8 cellular contexts compared by ENCODE assay signal in genomic region chr3:23203651-23204111, GRCh38. TPM values are rescaled to one million over a fixed set of nuclear protein-coding genes. Genes with fewer than 3 reads are reported as not detected.
DNase-seq lines count a peak whose midpoint lies in the region; ATAC-seq and TF ChIP-seq lines count a peak whose summit lies in the region.

No MANE protein-coding gene starts in this region.

- H3K36me3 ChIP-seq in Karpas-422 (ENCODE audit: insufficient read depth, low read length): no peaks in the 10 kb centered on the region
- no peaks in the 10 kb centered on the region for H3K36me3 ChIP-seq in neutrophil

- H4K20me1 ChIP-seq in Karpas-422 (ENCODE audit: insufficient read depth, low read depth, low read length): peaks cover 14% of the 10 kb centered on the region; the same call in 1 of the 2 replicates

- peak overlapping the region; percentile 74 for H2AFZ ChIP-seq in Karpas-422 (ENCODE audit: low read length)

- H3K36me3 Mint-ChIP-seq in activated T-cell treated with anti-CD3 and anti-CD28 coated beads, Interleukin-2, amount 50 U/mL, for 4 hours (ENCODE audit: insufficient read depth): peaks cover 1% of the 10 kb centered on the region

- peaks cover 23% of the 10 kb centered on the region for H3K27me3 Mint-ChIP-seq in activated T-cell treated with anti-CD3 and anti-CD28 coated beads, Interleukin-2, amount 50 U/mL, for 4 hours (ENCODE audit: low read depth)

- H3K4me1 ChIP-seq in Karpas-422 (ENCODE audit: low read length): peaks cover 12% of the 10 kb centered on the region
- peaks cover 0 to 10% of the 10 kb centered on the region in 2 experiments for H3K4me1 ChIP-seq in neutrophil (ENCODE audit: control insufficient read depth in 1 of 2, insufficient read depth in 1 of 2, low read depth in 1 of 2, low read length in 1 of 2)

- H3K4me3 ChIP-seq in AG10803 (ENCODE audit: low read length) (peak overlapping the region; percentile 88), Karpas-422 (ENCODE audit: low read length) (peak overlapping the region; percentile 88), neutrophil (ENCODE audit: low read depth in 1 of 2, low read length in 1 of 2) (peak overlapping the region; percentile 60 to 70)

- peaks cover 24% of the 10 kb centered on the region for H3K4me1 Mint-ChIP-seq in activated T-cell treated with anti-CD3 and anti-CD28 coated beads, Interleukin-2, amount 50 U/mL, for 4 hours (ENCODE audit: low read depth)

- H3K4me2 ChIP-seq in Karpas-422 (ENCODE audit: low read depth, low read length, poor library complexity, severe bottlenecking): peak overlapping the region; percentile 95

- peak overlapping the region; percentile 77 for H3K9ac ChIP-seq in Karpas-422 (ENCODE audit: low read length)

- no peaks in the 10 kb centered on the region for H3K79me2 ChIP-seq in Karpas-422 (ENCODE audit: low read length)

- H3K9me2 ChIP-seq in Karpas-422 (replicated peaks; ENCODE audit: insufficient read depth, low read length): no peaks in the 10 kb centered on the region

- peak overlapping the region; percentile 89 for H3K4me3 Mint-ChIP-seq in activated T-cell treated with anti-CD3 and anti-CD28 coated beads, Interleukin-2, amount 50 U/mL, for 4 hours

- H3K27me3 ChIP-seq in Karpas-422 (ENCODE audit: low read length) (no peaks in the 10 kb centered on the region), neutrophil (peaks cover 66% of the 10 kb centered on the region)

- H3K27ac ChIP-seq in Karpas-422 (ENCODE audit: low read length): no peak overlapping the region
- no peak overlapping the region for H3K27ac ChIP-seq in neutrophil

- ATAC-seq in GM19351 (IDR thresholded peaks at IDR 0.05; ENCODE audit: unreplicated experiment) (peak; percentile 20), GM18873 (IDR thresholded peaks at IDR 0.05; ENCODE audit: low FRiP score, unreplicated experiment) (no peak)
- ATAC-seq in activated T-cell treated with anti-CD3 and anti-CD28 coated beads, Interleukin-2, amount 50 U/mL, for 4 hours: peak in 1 of 2 donors; percentile 8

- H3K9me3 Mint-ChIP-seq in activated T-cell treated with anti-CD3 and anti-CD28 coated beads, Interleukin-2, amount 50 U/mL, for 4 hours: no peaks in the 10 kb centered on the region

- DNase-seq in AG10803 (ENCODE audit: low read depth): peak; percentile 10
- peak; percentile 45 for DNase-seq in Karpas-422
- no peak for DNase-seq in activated T-cell treated with anti-CD3 and anti-CD28 coated beads, Interleukin-2, amount 50 U/mL, for 4 hours
- DNase-seq in foreskin melanocyte: peak; percentile 14
- no peak for DNase-seq in stimulated activated naive CD4-positive, alpha-beta T cell treated with Interleukin-2 at 50 U/mL for 16 hours (lab: John Stamatoyannopoulos, UW)

- no peak for TF ChIP-seq CTCF in AG10803 (conservative IDR thresholded peaks at IDR 0.05; ENCODE audit: low read length)
- no peak for TF ChIP-seq CTCF in neutrophil (IDR thresholded peaks at IDR 0.05)

- no peaks in the 10 kb centered on the region for H3K9me3 ChIP-seq in Karpas-422 (ENCODE audit: low read length)
- no peaks in the 10 kb centered on the region for H3K9me3 ChIP-seq in neutrophil

RNA-seq across cellular contexts. Expression of gene UBE2E2, which starts 0.6 kb away (rescaled TPM):
- total RNA-seq in Karpas-422 (2014; rRNA removed; shearing (Covaris generic); ENCODE audit: low replicate concordance): 10.1 and 14.7 TPM in 2 replicates
- 10 to 100 TPM in 2 of 3 donors, 1 to 10 TPM in 1; 8.7 to 11.5 (median 10.4) TPM for total RNA-seq in activated T-cell treated with anti-CD3 and anti-CD28 coated beads, Interleukin-2, amount 50 U/mL, for 4 hours

Comparison
In these comparisons a context has a peak if more than half of its experiments do, and no peak if none do; other contexts are left out.
1. DNase-seq: peak in AG10803 (single experiment), Karpas-422 (single experiment) and foreskin melanocyte (single experiment); none in activated T-cell treated with anti-CD3 and anti-CD28 coated beads, Interleukin-2, amount 50 U/mL, for 4 hours (single experiment) and stimulated activated naive CD4-positive, alpha-beta T cell treated with Interleukin-2 at 50 U/mL for 16 hours (single experiment).
2. Peak in every context shown above with its lines, with median percentiles within 50 percentile points of each other: H3K4me3 ChIP-seq.